8 cellular contexts compared by ENCODE assay signal in the genomic region with DNA sequence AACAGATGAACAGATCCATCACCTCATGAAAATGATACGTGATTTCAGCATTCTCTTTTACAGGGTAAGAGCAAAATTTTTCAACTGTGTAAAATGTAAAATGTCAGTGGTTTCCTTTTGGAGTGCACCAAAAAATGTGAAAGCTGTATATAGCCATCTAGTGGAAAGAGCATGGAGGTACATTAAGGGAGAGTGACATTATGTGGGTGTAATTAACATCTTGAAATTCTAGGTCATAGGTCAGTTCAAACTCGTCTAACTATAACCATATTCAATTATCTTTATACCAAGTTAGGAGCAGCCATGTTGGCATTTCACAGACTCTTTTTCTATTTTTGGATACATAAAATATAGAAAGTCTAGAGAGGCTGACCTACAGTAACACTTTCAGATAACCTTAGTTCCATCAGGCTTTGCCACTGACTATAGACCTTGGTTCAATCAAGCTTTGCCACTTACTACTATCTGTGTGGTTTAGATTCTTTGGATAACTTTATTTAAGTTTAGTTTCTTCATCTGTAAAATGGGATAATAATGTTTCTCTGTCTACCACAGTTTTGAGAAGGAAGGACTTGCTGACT. TPM values are rescaled to one million over a fixed set of nuclear protein-coding genes. Genes with fewer than 3 reads are reported as not detected.
DNase-seq lines count a peak whose midpoint lies in the region; ATAC-seq, FAIRE-seq and TF ChIP-seq lines count a peak whose summit lies in the region.

No MANE protein-coding gene starts in this region.

- peak; percentile 88 for FAIRE-seq in GM19239 (lab: Jason Lieb, UNC)

- ATAC-seq in HG03135 (IDR thresholded peaks at IDR 0.05; ENCODE audit: unreplicated experiment) (peak; percentile 99), naive B cell (ENCODE audit: low read depth in 2 of 2) (peak; percentile 54 to 64)
- peak; percentile 97 for ATAC-seq in effector memory CD8-positive, alpha-beta T cell (replicated peaks)

- peaks cover 6 to 9% of the 10 kb centered on the region in 2 donors for H3K4me1 Mint-ChIP-seq in effector memory CD8-positive, alpha-beta T cell (ENCODE audit: low read depth in 2 of 2)
- peaks cover 0 to 3% (median 0%) of the 10 kb centered on the region in 3 donors for H3K4me1 Mint-ChIP-seq in naive B cell

- peaks cover 4% of the 10 kb centered on the region for H3K36me3 Mint-ChIP-seq in effector memory CD8-positive, alpha-beta T cell (ENCODE audit: insufficient read depth)
- no peaks in the 10 kb centered on the region for H3K36me3 Mint-ChIP-seq in naive B cell

- DNase-seq in GM19239 (ENCODE audit: insufficient read length, low spot score) (peak; percentile 14), PC-9 (peak in 1 of 2 experiments; percentile 37), naive B cell (no peak), activated gamma-delta T cell treated with Interleukin-2 at 50 U/mL for 16 hours (no peak)
- no peak for DNase-seq in effector memory CD8-positive, alpha-beta T cell
- no peak for DNase-seq in stimulated activated naive CD4-positive, alpha-beta T cell treated with Interleukin-2 at 50 U/mL for 16 hours (lab: John Stamatoyannopoulos, UW)

- H3K9me2 ChIP-seq in DOHH2 (replicated peaks; ENCODE audit: control insufficient read depth, low read length) (no peaks in the 10 kb centered on the region), PC-9 (ENCODE audit: insufficient read depth) (no peaks in the 10 kb centered on the region)

- CTCF ChIA-PET in PC-9 (lab: Charles Lee): no interaction called here

- no peaks in the 10 kb centered on the region for H3K9me3 Mint-ChIP-seq in effector memory CD8-positive, alpha-beta T cell
- H3K9me3 Mint-ChIP-seq in naive B cell: no peaks in the 10 kb centered on the region

- H4K20me1 ChIP-seq in DOHH2 (ENCODE audit: control insufficient read depth, insufficient read depth, low read depth, low read length): 0 out of 2 replicates have a peak, but pooled peaks cover 3% of the 10 kb centered on the region
- H4K20me1 ChIP-seq in PC-9 (ENCODE audit: insufficient read depth): no peaks in the 10 kb centered on the region

- POLR2A ChIA-PET in PC-9 (lab: Charles Lee; ENCODE audit: unreplicated experiment): no interaction called here

- no peaks in the 10 kb centered on the region for H3K27me3 ChIP-seq in DOHH2 (ENCODE audit: control insufficient read depth, low read length)
- no peaks in the 10 kb centered on the region for H3K27me3 ChIP-seq in PC-9 (ENCODE audit: insufficient read depth, low read depth)

- H3K4me3 ChIP-seq in DOHH2 (ENCODE audit: low read length): no peak overlapping the region
- no peak overlapping the region for H3K4me3 ChIP-seq in PC-9

- H3K9me3 ChIP-seq in DOHH2 (ENCODE audit: control insufficient read depth, insufficient read depth, low read length) (no peaks in the 10 kb centered on the region), PC-9 (ENCODE audit: insufficient read depth, low read depth) (no peaks in the 10 kb centered on the region)

- TF ChIP-seq CTCF in DOHH2 (IDR thresholded peaks at IDR 0.05; ENCODE audit: low read depth, low read length, poor library complexity, severe bottlenecking) (peak; percentile 63), PC-9 (conservative IDR thresholded peaks at IDR 0.05) (peak; percentile 69)

- 0 out of 2 replicates have a peak, but pooled peaks cover 4% of the 10 kb centered on the region for H3F3A ChIP-seq in DOHH2 (ENCODE audit: control insufficient read depth, insufficient read depth)
- no peaks in the 10 kb centered on the region for H3F3A ChIP-seq in PC-9 (ENCODE audit: insufficient read depth, low read depth)

- H2AFZ ChIP-seq in PC-9: no peak overlapping the region

- H3K4me2 ChIP-seq in DOHH2 (ENCODE audit: low read length): no peak overlapping the region
- H3K4me2 ChIP-seq in PC-9: no peak overlapping the region

- no peaks in the 10 kb centered on the region for H3K4me1 ChIP-seq in DOHH2 (ENCODE audit: control insufficient read depth, low read length)
- no peaks in the 10 kb centered on the region for H3K4me1 ChIP-seq in PC-9 (replicated peaks; ENCODE audit: insufficient read depth)

- H3K27ac Mint-ChIP-seq in effector memory CD8-positive, alpha-beta T cell: no peak overlapping the region
- H3K27ac Mint-ChIP-seq in naive B cell: no peak overlapping the region

- no peaks in the 10 kb centered on the region; the same call in 1 of the 2 replicates for H3K79me2 ChIP-seq in DOHH2 (ENCODE audit: control insufficient read depth, low read length)
- H3K79me2 ChIP-seq in PC-9 (ENCODE audit: low read depth): no peaks in the 10 kb centered on the region

- H3K27ac ChIP-seq in DOHH2 (ENCODE audit: low read depth, low read length): no peak overlapping the region
- no peak overlapping the region for H3K27ac ChIP-seq in PC-9

- BruUV-seq in PC-9 (replicated peaks; lab: Mats Ljungman, UMichigan): no TSS peak

- H3K27me3 Mint-ChIP-seq in effector memory CD8-positive, alpha-beta T cell: no peaks in the 10 kb centered on the region
- no peaks in the 10 kb centered on the region for H3K27me3 Mint-ChIP-seq in naive B cell

- intact Hi-C loops in PC-9 (cut with micrococcal nuclease; ENCODE audit: unreplicated experiment): loop anchor here (1.0 to 10.0 kb wide), 3 partner anchors 285 to 963 kb away; a partner anchor contains a TSS

- H3K4me3 Mint-ChIP-seq in effector memory CD8-positive, alpha-beta T cell: peak overlapping the region in 1 of 2 donors; percentile 52
- no peak overlapping the region for H3K4me3 Mint-ChIP-seq in naive B cell

- H3K36me3 ChIP-seq in DOHH2 (ENCODE audit: control insufficient read depth, low read length): peaks cover 80% of the 10 kb centered on the region
- no peaks in the 10 kb centered on the region; the same call in 1 of the 2 replicates for H3K36me3 ChIP-seq in PC-9 (ENCODE audit: low read depth)

RNA-seq across cellular contexts. Expression of a gene that starts 30.2 kb away (rescaled TPM):
- total RNA-seq in PC-9 (2021): 15.0 and 16.2 TPM in 2 replicates
- under 1 TPM in 1 of 6 donors, not detected in 5; 0.13 TPM for polyA plus RNA-seq in naive B cell (ENCODE audit: low read depth in 6 of 6)
